ENCODE assay signal across 2 cellular contexts in genomic region chr16:18072161-18072560, GRCh38.
A peak's percentile ranks its signal among the peaks of the same experiment; 100 is the strongest.
TF ChIP-seq lines count a peak whose summit lies in the region.

No MANE protein-coding gene starts in this region.

TF ChIP-seq in GM23338, 12 proteins besides CTCF, POLR2A, EP300 and RAD21 (continued from another document):
- TF ChIP-seq, protein P1, sequence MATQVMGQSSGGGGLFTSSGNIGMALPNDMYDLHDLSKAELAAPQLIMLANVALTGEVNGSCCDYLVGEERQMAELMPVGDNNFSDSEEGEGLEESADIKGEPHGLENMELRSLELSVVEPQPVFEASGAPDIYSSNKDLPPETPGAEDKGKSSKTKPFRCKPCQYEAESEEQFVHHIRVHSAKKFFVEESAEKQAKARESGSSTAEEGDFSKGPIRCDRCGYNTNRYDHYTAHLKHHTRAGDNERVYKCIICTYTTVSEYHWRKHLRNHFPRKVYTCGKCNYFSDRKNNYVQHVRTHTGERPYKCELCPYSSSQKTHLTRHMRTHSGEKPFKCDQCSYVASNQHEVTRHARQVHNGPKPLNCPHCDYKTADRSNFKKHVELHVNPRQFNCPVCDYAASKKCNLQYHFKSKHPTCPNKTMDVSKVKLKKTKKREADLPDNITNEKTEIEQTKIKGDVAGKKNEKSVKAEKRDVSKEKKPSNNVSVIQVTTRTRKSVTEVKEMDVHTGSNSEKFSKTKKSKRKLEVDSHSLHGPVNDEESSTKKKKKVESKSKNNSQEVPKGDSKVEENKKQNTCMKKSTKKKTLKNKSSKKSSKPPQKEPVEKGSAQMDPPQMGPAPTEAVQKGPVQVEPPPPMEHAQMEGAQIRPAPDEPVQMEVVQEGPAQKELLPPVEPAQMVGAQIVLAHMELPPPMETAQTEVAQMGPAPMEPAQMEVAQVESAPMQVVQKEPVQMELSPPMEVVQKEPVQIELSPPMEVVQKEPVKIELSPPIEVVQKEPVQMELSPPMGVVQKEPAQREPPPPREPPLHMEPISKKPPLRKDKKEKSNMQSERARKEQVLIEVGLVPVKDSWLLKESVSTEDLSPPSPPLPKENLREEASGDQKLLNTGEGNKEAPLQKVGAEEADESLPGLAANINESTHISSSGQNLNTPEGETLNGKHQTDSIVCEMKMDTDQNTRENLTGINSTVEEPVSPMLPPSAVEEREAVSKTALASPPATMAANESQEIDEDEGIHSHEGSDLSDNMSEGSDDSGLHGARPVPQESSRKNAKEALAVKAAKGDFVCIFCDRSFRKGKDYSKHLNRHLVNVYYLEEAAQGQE (IDR thresholded peaks at IDR 0.05; ENCODE audit: unreplicated experiment) = no peak

TF ChIP-seq in H1, 55 proteins besides CTCF, POLR2A, EP300 and RAD21 (continued from another document):
- peak in 1 of 2 experiments; percentile 62; a peak in 1 of 4 replicates for TF ChIP-seq HDAC2 (IDR thresholded peaks at IDR 0.05; ENCODE audit: borderline replicate concordance in 1 of 2, low read depth in 2 of 2, low read length in 2 of 2)
